1 cellular context compared by ENCODE assay signal in genomic region chr6:30489081-30490030, GRCh38.
TF ChIP-seq lines count a peak whose summit lies in the region.

Gene HLA-E (plus strand): TSS chr6:30489509. CDS start chr6:30489532, 23 bp downstream.

TF ChIP-seq in K562, 482 proteins besides CTCF, POLR2A, EP300 and RAD21 (continued from another document and continues in another):
- TF ChIP-seq CLOCK (CRISPR knock-in tag; IDR thresholded peaks at IDR 0.05; ENCODE audit: borderline replicate concordance) (no peak), TFAM (CRISPR knock-in tag; conservative IDR thresholded peaks at IDR 0.05) (no peak), ZNF165 (CRISPR knock-in tag; IDR thresholded peaks at IDR 0.05; ENCODE audit: borderline replicate concordance) (no peak), ZNF583 (CRISPR knock-in tag; IDR thresholded peaks at IDR 0.05) (no peak), GTF2F1 (IDR thresholded peaks at IDR 0.05; ENCODE audit: low read depth, low read length) (peak; percentile 96; the same call in 1 of the 2 replicates), MAZ (CRISPR knock-in tag; conservative IDR thresholded peaks at IDR 0.05 in 1 of 2, IDR thresholded peaks at IDR 0.05 in 1 of 2) (peak in 1 of 2 experiments; percentile 57; a peak in 3 of 4 replicates), ZBTB40 (IDR thresholded peaks at IDR 0.05) (peak; percentile 61; the same call in 1 of the 2 replicates), ZBTB40 (CRISPR knock-in tag; IDR thresholded peaks at IDR 0.05) (no peak), ZNF174 (CRISPR knock-in tag; IDR thresholded peaks at IDR 0.05) (no peak), NR3C1 (CRISPR knock-in tag; IDR thresholded peaks at IDR 0.05) (no peak), L3MBTL2 (IDR thresholded peaks at IDR 0.05) (peak; percentile 69; the same call in 1 of the 2 replicates), HES1 (IDR thresholded peaks at IDR 0.05; ENCODE audit: low read depth) (peak; percentile 62; the same call in 1 of the 2 replicates), CBFA2T3 (IDR thresholded peaks at IDR 0.05) (no peak), ZBTB2 (IDR thresholded peaks at IDR 0.05) (0 out of 2 replicates have a peak, but pooled peaks have one; percentile 27), ELF4 (CRISPR knock-in tag; IDR thresholded peaks at IDR 0.05) (no peak), PBX2 (CRISPR knock-in tag; IDR thresholded peaks at IDR 0.05; ENCODE audit: low read depth) (no peak), PBX2 (tag; conservative IDR thresholded peaks at IDR 0.05; ENCODE audit: low read depth) (no peak), NONO (IDR thresholded peaks at IDR 0.05; ENCODE audit: low read depth in 2 of 2, low read length in 1 of 2) (peak in 1 of 2 experiments; percentile 57; a peak in 2 of 4 replicates), HOXB6 (CRISPR knock-in tag; IDR thresholded peaks at IDR 0.05; ENCODE audit: borderline replicate concordance) (no peak), BRD4 (IDR thresholded peaks at IDR 0.05) (no peak), HOMEZ (CRISPR knock-in tag; IDR thresholded peaks at IDR 0.05) (no peak), STAT6 (CRISPR knock-in tag; IDR thresholded peaks at IDR 0.05) (0 out of 2 replicates have a peak, but pooled peaks have one; percentile 59), MBD2 (IDR thresholded peaks at IDR 0.05; ENCODE audit: borderline replicate concordance, low read depth) (no peak; the same call in 1 of the 2 replicates), ZNF707 (CRISPR knock-in tag; conservative IDR thresholded peaks at IDR 0.05) (no peak), ZNF699 (CRISPR knock-in tag; IDR thresholded peaks at IDR 0.05; ENCODE audit: insufficient replicate concordance) (no peak), BRF1 (IDR thresholded peaks at IDR 0.05; ENCODE audit: borderline replicate concordance, extremely low read depth, insufficient read length) (no peak), MED1 (CRISPR knock-in tag; IDR thresholded peaks at IDR 0.05; ENCODE audit: borderline replicate concordance) (no peak), ZBTB33 (CRISPR knock-in tag; IDR thresholded peaks at IDR 0.05) (peak; percentile 79), CCNT2 (IDR thresholded peaks at IDR 0.05; ENCODE audit: borderline replicate concordance, extremely low read depth, insufficient read length, low read depth, low read length) (no peak), ZNF445 (CRISPR knock-in tag; IDR thresholded peaks at IDR 0.05; ENCODE audit: low read depth) (0 out of 2 replicates have a peak, but pooled peaks have one; percentile 47)
